ENCODE assay signal across 1 cellular context in the genomic region with DNA sequence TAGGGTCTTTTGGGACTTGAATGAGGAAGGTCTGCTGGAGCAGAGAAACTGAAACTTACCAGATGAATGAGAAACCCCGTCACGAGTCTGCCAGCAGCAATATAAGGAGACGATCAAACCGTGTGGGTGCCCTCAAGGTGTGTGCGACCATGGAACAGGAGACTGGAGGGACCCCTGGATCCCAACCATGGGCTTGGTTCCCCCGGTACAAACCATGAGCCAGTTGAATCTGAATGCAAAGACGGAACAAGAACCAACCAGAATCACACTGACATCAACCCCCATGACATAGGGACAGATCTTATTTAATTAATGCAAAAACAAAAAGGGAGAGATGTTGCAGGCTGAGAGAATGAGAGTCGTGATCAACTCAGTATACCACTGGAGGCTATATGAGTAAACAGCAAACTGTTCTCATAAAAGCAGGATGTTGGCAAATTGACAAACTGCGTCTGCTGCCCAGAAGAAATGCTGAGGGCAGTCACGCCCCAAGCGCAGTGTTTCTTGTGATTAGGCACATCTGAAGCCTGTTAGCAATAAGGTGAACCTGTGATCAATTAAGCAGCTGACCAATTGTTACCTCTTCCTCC.
TF ChIP-seq lines count a peak whose summit lies in the region.

No MANE protein-coding gene starts in this region.

TF ChIP-seq in H1, 55 proteins besides CTCF, POLR2A, EP300 and RAD21 (continued from another document):
- TF ChIP-seq, protein P1, sequence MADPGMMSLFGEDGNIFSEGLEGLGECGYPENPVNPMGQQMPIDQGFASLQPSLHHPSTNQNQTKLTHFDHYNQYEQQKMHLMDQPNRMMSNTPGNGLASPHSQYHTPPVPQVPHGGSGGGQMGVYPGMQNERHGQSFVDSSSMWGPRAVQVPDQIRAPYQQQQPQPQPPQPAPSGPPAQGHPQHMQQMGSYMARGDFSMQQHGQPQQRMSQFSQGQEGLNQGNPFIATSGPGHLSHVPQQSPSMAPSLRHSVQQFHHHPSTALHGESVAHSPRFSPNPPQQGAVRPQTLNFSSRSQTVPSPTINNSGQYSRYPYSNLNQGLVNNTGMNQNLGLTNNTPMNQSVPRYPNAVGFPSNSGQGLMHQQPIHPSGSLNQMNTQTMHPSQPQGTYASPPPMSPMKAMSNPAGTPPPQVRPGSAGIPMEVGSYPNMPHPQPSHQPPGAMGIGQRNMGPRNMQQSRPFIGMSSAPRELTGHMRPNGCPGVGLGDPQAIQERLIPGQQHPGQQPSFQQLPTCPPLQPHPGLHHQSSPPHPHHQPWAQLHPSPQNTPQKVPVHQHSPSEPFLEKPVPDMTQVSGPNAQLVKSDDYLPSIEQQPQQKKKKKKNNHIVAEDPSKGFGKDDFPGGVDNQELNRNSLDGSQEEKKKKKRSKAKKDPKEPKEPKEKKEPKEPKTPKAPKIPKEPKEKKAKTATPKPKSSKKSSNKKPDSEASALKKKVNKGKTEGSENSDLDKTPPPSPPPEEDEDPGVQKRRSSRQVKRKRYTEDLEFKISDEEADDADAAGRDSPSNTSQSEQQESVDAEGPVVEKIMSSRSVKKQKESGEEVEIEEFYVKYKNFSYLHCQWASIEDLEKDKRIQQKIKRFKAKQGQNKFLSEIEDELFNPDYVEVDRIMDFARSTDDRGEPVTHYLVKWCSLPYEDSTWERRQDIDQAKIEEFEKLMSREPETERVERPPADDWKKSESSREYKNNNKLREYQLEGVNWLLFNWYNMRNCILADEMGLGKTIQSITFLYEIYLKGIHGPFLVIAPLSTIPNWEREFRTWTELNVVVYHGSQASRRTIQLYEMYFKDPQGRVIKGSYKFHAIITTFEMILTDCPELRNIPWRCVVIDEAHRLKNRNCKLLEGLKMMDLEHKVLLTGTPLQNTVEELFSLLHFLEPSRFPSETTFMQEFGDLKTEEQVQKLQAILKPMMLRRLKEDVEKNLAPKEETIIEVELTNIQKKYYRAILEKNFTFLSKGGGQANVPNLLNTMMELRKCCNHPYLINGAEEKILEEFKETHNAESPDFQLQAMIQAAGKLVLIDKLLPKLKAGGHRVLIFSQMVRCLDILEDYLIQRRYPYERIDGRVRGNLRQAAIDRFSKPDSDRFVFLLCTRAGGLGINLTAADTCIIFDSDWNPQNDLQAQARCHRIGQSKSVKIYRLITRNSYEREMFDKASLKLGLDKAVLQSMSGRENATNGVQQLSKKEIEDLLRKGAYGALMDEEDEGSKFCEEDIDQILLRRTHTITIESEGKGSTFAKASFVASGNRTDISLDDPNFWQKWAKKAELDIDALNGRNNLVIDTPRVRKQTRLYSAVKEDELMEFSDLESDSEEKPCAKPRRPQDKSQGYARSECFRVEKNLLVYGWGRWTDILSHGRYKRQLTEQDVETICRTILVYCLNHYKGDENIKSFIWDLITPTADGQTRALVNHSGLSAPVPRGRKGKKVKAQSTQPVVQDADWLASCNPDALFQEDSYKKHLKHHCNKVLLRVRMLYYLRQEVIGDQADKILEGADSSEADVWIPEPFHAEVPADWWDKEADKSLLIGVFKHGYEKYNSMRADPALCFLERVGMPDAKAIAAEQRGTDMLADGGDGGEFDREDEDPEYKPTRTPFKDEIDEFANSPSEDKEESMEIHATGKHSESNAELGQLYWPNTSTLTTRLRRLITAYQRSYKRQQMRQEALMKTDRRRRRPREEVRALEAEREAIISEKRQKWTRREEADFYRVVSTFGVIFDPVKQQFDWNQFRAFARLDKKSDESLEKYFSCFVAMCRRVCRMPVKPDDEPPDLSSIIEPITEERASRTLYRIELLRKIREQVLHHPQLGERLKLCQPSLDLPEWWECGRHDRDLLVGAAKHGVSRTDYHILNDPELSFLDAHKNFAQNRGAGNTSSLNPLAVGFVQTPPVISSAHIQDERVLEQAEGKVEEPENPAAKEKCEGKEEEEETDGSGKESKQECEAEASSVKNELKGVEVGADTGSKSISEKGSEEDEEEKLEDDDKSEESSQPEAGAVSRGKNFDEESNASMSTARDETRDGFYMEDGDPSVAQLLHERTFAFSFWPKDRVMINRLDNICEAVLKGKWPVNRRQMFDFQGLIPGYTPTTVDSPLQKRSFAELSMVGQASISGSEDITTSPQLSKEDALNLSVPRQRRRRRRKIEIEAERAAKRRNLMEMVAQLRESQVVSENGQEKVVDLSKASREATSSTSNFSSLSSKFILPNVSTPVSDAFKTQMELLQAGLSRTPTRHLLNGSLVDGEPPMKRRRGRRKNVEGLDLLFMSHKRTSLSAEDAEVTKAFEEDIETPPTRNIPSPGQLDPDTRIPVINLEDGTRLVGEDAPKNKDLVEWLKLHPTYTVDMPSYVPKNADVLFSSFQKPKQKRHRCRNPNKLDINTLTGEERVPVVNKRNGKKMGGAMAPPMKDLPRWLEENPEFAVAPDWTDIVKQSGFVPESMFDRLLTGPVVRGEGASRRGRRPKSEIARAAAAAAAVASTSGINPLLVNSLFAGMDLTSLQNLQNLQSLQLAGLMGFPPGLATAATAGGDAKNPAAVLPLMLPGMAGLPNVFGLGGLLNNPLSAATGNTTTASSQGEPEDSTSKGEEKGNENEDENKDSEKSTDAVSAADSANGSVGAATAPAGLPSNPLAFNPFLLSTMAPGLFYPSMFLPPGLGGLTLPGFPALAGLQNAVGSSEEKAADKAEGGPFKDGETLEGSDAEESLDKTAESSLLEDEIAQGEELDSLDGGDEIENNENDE (IDR thresholded peaks at IDR 0.05; ENCODE audit: insufficient replicate concordance, low read length): no peak
- TF ChIP-seq CHD2 (IDR thresholded peaks at IDR 0.05; ENCODE audit: low read length) (no peak), SUZ12 (IDR thresholded peaks at IDR 0.05; ENCODE audit: low read length) (no peak), MAFK (IDR thresholded peaks at IDR 0.05; ENCODE audit: low read depth, low read length) (no peak), BACH1 (IDR thresholded peaks at IDR 0.05; ENCODE audit: low read length) (no peak), NRF1 (IDR thresholded peaks at IDR 0.05; ENCODE audit: low read depth, low read length) (no peak), KDM4A (IDR thresholded peaks at IDR 0.05; ENCODE audit: low read depth, low read length, severe bottlenecking) (no peak), CBX5 (IDR thresholded peaks at IDR 0.05; ENCODE audit: low read depth, low read length) (no peak), CTBP2 (IDR thresholded peaks at IDR 0.05; ENCODE audit: borderline replicate concordance, insufficient read depth, insufficient read length, low read length) (no peak), HDAC2 (IDR thresholded peaks at IDR 0.05; ENCODE audit: borderline replicate concordance in 1 of 2, low read depth in 2 of 2, low read length in 2 of 2) (no peak), CHD1 (IDR thresholded peaks at IDR 0.05; ENCODE audit: low read depth, low read length) (no peak)
- TF ChIP-seq, protein P2, sequence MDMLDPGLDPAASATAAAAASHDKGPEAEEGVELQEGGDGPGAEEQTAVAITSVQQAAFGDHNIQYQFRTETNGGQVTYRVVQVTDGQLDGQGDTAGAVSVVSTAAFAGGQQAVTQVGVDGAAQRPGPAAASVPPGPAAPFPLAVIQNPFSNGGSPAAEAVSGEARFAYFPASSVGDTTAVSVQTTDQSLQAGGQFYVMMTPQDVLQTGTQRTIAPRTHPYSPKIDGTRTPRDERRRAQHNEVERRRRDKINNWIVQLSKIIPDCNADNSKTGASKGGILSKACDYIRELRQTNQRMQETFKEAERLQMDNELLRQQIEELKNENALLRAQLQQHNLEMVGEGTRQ (IDR thresholded peaks at IDR 0.05; ENCODE audit: low read length): no peak
